7 cellular contexts compared by ENCODE assay signal in genomic region chr17:63475491-63476412, GRCh38. TPM values are rescaled to one million over a fixed set of nuclear protein-coding genes. Genes with fewer than 3 reads are reported as not detected.
A peak's percentile ranks its signal among the peaks of the same experiment; 100 is the strongest.
DNase-seq lines count a peak whose midpoint lies in the region; ATAC-seq, FAIRE-seq and TF ChIP-seq lines count a peak whose summit lies in the region.

No MANE protein-coding gene starts in this region.

- peaks cover 31% of the 10 kb centered on the region for H3K27me3 Mint-ChIP-seq in CD8-positive, alpha-beta T cell (ENCODE audit: low read depth)
- H3K27me3 Mint-ChIP-seq in dendritic cell treated with granulocyte-macrophage colony-stimulating factor and Interleukin-4, amounts not matched to agents 40 ng/mL and 50 ng/mL, for 4 days = peaks cover 38% of the 10 kb centered on the region

- no peak for TF ChIP-seq CTCF in CD8-positive, alpha-beta T cell (IDR thresholded peaks at IDR 0.05)

- peak; percentile 13 for FAIRE-seq in HTR-8/SVneo (lab: Jason Lieb, UNC)

- no peak for DNase-seq in CD8-positive, alpha-beta T cell
- DNase-seq in HTR-8/SVneo (ENCODE audit: insufficient read length, low spot score) (no peak), neuronal stem cell (ENCODE audit: low spot score) (no peak), hepatic stellate cell (ENCODE audit: low spot score) (no peak), H4 (ENCODE audit: low spot score) (no peak)

- no CpG with 5 or more reads among the region's 28 CpGs for WGBS in neuronal stem cell (ENCODE audit: extremely low coverage in 2 of 2, insufficient read length in 2 of 2, insufficient replicate concordance in 1 of 2), 2 donors

- no peak overlapping the region for H3K4ac ChIP-seq in neuronal stem cell (ENCODE audit: low read length)

- no peak for ATAC-seq in CD8-positive, alpha-beta T cell
- no peak for ATAC-seq in GM19463 (IDR thresholded peaks at IDR 0.05; ENCODE audit: unreplicated experiment)

- no peaks in the 10 kb centered on the region for H3K36me3 ChIP-seq in CD8-positive, alpha-beta T cell (ENCODE audit: insufficient read depth, low read length)
- H3K36me3 ChIP-seq in neuronal stem cell (replicated peaks in 1 of 2; ENCODE audit: control insufficient read depth in 2 of 2, insufficient read depth in 2 of 2, low read length in 2 of 2) = no peaks in the 10 kb centered on the region

- H2BK15ac ChIP-seq in neuronal stem cell (ENCODE audit: low read length) = peak overlapping the region; percentile 64

- H3K4me3 ChIP-seq in CD8-positive, alpha-beta T cell (ENCODE audit: low read depth, low read length) = no peak overlapping the region
- H3K4me3 ChIP-seq in neuronal stem cell (ENCODE audit: low read length in 2 of 2) = peak overlapping the region in 1 of 2 donors; percentile 30

- H4K91ac ChIP-seq in neuronal stem cell (ENCODE audit: low read depth, low read length, poor library complexity) = no peak overlapping the region

- H3K4me2 ChIP-seq in neuronal stem cell (ENCODE audit: insufficient read depth, low read length, poor library complexity, severe bottlenecking) = peak overlapping the region; percentile 100

- no peak overlapping the region for H2BK5ac ChIP-seq in neuronal stem cell (ENCODE audit: low read length)

- no peak overlapping the region for H3K27ac Mint-ChIP-seq in CD8-positive, alpha-beta T cell
- H3K27ac Mint-ChIP-seq in dendritic cell treated with granulocyte-macrophage colony-stimulating factor and Interleukin-4, amounts not matched to agents 40 ng/mL and 50 ng/mL, for 4 days = peak overlapping the region; percentile 78

- peak overlapping the region; percentile 22 for H2BK120ac ChIP-seq in neuronal stem cell (ENCODE audit: low read depth, low read length)

- H2AFZ ChIP-seq in neuronal stem cell (ENCODE audit: low read length) = peak overlapping the region; percentile 96

- no peaks in the 10 kb centered on the region for H3K9me3 ChIP-seq in CD8-positive, alpha-beta T cell (ENCODE audit: low read length)
- peaks cover 0 to 1% of the 10 kb centered on the region in 2 donors for H3K9me3 ChIP-seq in neuronal stem cell (replicated peaks in 1 of 2; ENCODE audit: control insufficient read depth in 2 of 2, insufficient read depth in 1 of 2, low read depth in 1 of 2, low read length in 2 of 2)

- no peak overlapping the region for H3K14ac ChIP-seq in neuronal stem cell (ENCODE audit: low read length)

- H3K4me1 Mint-ChIP-seq in CD8-positive, alpha-beta T cell (ENCODE audit: low read depth) = peaks cover 11% of the 10 kb centered on the region
- peaks cover 59% of the 10 kb centered on the region for H3K4me1 Mint-ChIP-seq in dendritic cell treated with granulocyte-macrophage colony-stimulating factor and Interleukin-4, amounts not matched to agents 40 ng/mL and 50 ng/mL, for 4 days (ENCODE audit: low read depth)

- peaks cover 14% of the 10 kb centered on the region for H3K4me1 ChIP-seq in CD8-positive, alpha-beta T cell (ENCODE audit: insufficient read depth, low read length)
- peaks cover 6 to 9% of the 10 kb centered on the region in 2 donors for H3K4me1 ChIP-seq in neuronal stem cell (ENCODE audit: control insufficient read depth in 2 of 2, insufficient read depth in 1 of 2, low read depth in 1 of 2, low read length in 2 of 2)

- peak overlapping the region; percentile 68 for H3K4me3 Mint-ChIP-seq in CD8-positive, alpha-beta T cell
- peak overlapping the region; percentile 75 for H3K4me3 Mint-ChIP-seq in dendritic cell treated with granulocyte-macrophage colony-stimulating factor and Interleukin-4, amounts not matched to agents 40 ng/mL and 50 ng/mL, for 4 days

- no peak overlapping the region for H3K27ac ChIP-seq in CD8-positive, alpha-beta T cell (ENCODE audit: low read depth, low read length)
- no peak overlapping the region for H3K27ac ChIP-seq in neuronal stem cell (replicated peaks; ENCODE audit: low read length)

- POLR2A ChIA-PET in CD8-positive, alpha-beta T cell (lab: Charles Lee) = no interaction called here

- H3K9me3 Mint-ChIP-seq in CD8-positive, alpha-beta T cell = no peaks in the 10 kb centered on the region
- H3K9me3 Mint-ChIP-seq in dendritic cell treated with granulocyte-macrophage colony-stimulating factor and Interleukin-4, amounts not matched to agents 40 ng/mL and 50 ng/mL, for 4 days = no peaks in the 10 kb centered on the region

- H3K27me3 ChIP-seq in CD8-positive, alpha-beta T cell (ENCODE audit: insufficient read depth, low read length) = peaks cover 14% of the 10 kb centered on the region
- peaks cover 11 to 74% (median 34%) of the 10 kb centered on the region in 3 experiments for H3K27me3 ChIP-seq in neuronal stem cell (ENCODE audit: control insufficient read depth in 3 of 3, insufficient read depth in 3 of 3, low read depth in 1 of 3, low read length in 3 of 3)

- peak overlapping the region; percentile 37 for H3K9ac ChIP-seq in neuronal stem cell (ENCODE audit: low read depth, low read length, poor library complexity)

- CTCF ChIA-PET in CD8-positive, alpha-beta T cell (lab: Charles Lee) = interaction anchor here (1.0 to 10.9 kb wide), 3 partner anchors 34 to 134 kb away, joined by 3 to 282 read pairs (median 50); partner anchors contain the start of gene CYB561

- H2BK12ac ChIP-seq in neuronal stem cell (ENCODE audit: low read length) = peak overlapping the region; percentile 49

- peak overlapping the region; percentile 90 for H3K18ac ChIP-seq in neuronal stem cell (ENCODE audit: low read length)

- H2AK5ac ChIP-seq in neuronal stem cell (ENCODE audit: low read depth, low read length) = peak overlapping the region; percentile 81

- peak overlapping the region; percentile 9 for H4K8ac ChIP-seq in neuronal stem cell (ENCODE audit: low read depth, low read length)

- intact Hi-C loops in CD8-positive, alpha-beta T cell (cut with DNase I, micrococcal nuclease) = loop anchor here in 1 of 2 experiments (5.0 kb wide), 1 partner anchor 33 kb away; no protein-coding TSS in a partner anchor
- intact Hi-C loops in dendritic cell treated with granulocyte-macrophage colony-stimulating factor and Interleukin-4, amounts not matched to agents 40 ng/mL and 50 ng/mL, for 4 days (cut with micrococcal nuclease) = loop anchor here (2.0 to 5.0 kb wide), 2 partner anchors 29 to 137 kb away; partner anchors contain the start of gene CYB561

- H3K79me1 ChIP-seq in neuronal stem cell (ENCODE audit: low read depth, low read length) = no peaks in the 10 kb centered on the region

- no peaks in the 10 kb centered on the region for H3K36me3 Mint-ChIP-seq in CD8-positive, alpha-beta T cell
- H3K36me3 Mint-ChIP-seq in dendritic cell treated with granulocyte-macrophage colony-stimulating factor and Interleukin-4, amounts not matched to agents 40 ng/mL and 50 ng/mL, for 4 days (ENCODE audit: low read depth) = peaks cover 36% of the 10 kb centered on the region

- H3K23ac ChIP-seq in neuronal stem cell (ENCODE audit: low read depth, low read length, poor library complexity) = peak overlapping the region; percentile 60

RNA-seq across cellular contexts. Expression of gene ACE, which starts 1.1 kb away (rescaled TPM):
- 1 to 10 TPM; 4.3 to 5.5 TPM for total RNA-seq in CD8-positive, alpha-beta T cell
- 0.08 TPM for polyA plus RNA-seq in neuronal stem cell (2013, experiment 1 of 2)
- polyA plus RNA-seq in neuronal stem cell (2013, experiment 2 of 2) = 0.04 TPM
- total RNA-seq in H4 (2014; rRNA removed; shearing (Covaris generic)) = not detected in 2 replicates

RNA-seq across cellular contexts. Expression of gene CYB561, which starts 29.6 kb away (rescaled TPM):
- 10 to 100 TPM; 13.7 to 14.9 TPM for total RNA-seq in CD8-positive, alpha-beta T cell
- polyA plus RNA-seq in neuronal stem cell (2013, experiment 1 of 2) = 11.7 TPM
- 12.1 TPM for polyA plus RNA-seq in neuronal stem cell (2013, experiment 2 of 2)
- 29.1 and 30.9 TPM in 2 replicates for total RNA-seq in H4 (2014; rRNA removed; shearing (Covaris generic))

RNA-seq across cellular contexts. Expression of gene KCNH6, which starts 47.4 kb away (rescaled TPM):
- total RNA-seq in CD8-positive, alpha-beta T cell = not detected
- 0.03 TPM for polyA plus RNA-seq in neuronal stem cell (2013, experiment 1 of 2)
- not detected for polyA plus RNA-seq in neuronal stem cell (2013, experiment 2 of 2)
- total RNA-seq in H4 (2014; rRNA removed; shearing (Covaris generic)) = not detected in 2 replicates
